In the genomic region with DNA sequence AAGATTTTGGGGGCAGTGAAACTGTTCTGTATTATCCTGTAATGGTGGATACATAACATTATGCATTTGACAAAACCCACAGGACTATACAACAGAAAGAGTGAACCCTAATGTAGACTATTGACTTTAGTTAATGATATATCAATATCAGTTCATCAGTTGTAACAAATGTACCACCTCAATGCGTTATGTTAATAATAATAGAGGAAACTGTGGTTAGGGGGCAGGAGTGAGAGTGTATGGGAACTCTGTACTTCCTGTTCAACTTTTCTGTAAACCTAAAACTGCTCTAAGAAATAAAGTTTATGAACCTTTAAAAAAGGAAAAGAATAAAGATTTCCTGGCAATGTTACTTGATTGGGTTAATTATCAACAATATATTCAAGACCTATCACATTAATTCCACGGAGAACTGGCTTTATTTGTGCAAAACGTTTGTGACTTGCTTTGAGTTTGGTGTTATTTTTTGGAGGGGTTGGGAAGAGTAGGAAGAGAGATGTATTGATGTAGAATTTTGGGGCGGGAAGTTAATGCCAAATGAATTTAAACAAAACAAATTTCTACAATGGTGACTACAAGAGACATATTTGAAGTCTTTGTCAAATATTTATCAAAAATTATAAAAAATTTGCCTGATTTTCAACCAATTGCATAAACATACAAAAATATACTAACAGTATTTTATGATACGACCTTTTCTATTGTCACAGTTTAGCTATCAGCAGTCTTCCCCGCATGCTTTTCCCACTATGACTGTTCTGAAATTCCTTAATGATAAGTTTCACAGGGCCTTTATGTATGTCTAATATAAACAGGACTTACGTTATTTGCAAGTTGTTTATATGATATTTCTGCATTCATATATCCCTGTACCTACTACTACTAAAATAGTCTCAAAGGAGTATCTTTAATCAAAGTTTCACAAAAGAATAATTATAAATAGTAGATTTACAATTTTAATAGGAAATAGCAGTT, we compare ENCODE assay signal across 8 cellular contexts. TPM values are rescaled to one million over a fixed set of nuclear protein-coding genes. Genes with fewer than 3 reads are reported as not detected.
DNase-seq lines count a peak whose midpoint lies in the region; ATAC-seq and TF ChIP-seq lines count a peak whose summit lies in the region.

No MANE protein-coding gene starts in this region.

- no peaks in the 10 kb centered on the region for H3K27me3 Mint-ChIP-seq in chondrocyte (ENCODE audit: low read depth)

- H3K4me3 Mint-ChIP-seq in chondrocyte (ENCODE audit: unreplicated experiment): peak overlapping the region; percentile 41

- TF ChIP-seq CTCF in chondrocyte (IDR thresholded peaks at IDR 0.05) (peak; percentile 32), retinal pigment epithelial cell (conservative IDR thresholded peaks at IDR 0.05; ENCODE audit: low read depth, low read length) (peak; percentile 10), foreskin fibroblast (IDR thresholded peaks at IDR 0.05; ENCODE audit: low read depth, low read length) (no peak)

- peaks cover 5% of the 10 kb centered on the region for H3K36me3 Mint-ChIP-seq in chondrocyte (ENCODE audit: low read depth)

- peaks cover 34% of the 10 kb centered on the region for H3K4me1 Mint-ChIP-seq in chondrocyte (ENCODE audit: low read depth)

- H3K9me3 Mint-ChIP-seq in chondrocyte (ENCODE audit: low read depth): no peaks in the 10 kb centered on the region

- no peak overlapping the region for H3K4me3 ChIP-seq in retinal pigment epithelial cell (ENCODE audit: low read length)
- no peak overlapping the region for H3K4me3 ChIP-seq in foreskin fibroblast (ENCODE audit: low read depth in 1 of 2, low read length in 2 of 2)

- ATAC-seq in GM18861 (IDR thresholded peaks at IDR 0.05; ENCODE audit: unreplicated experiment) (peak; percentile 24), GM18873 (IDR thresholded peaks at IDR 0.05; ENCODE audit: low FRiP score, unreplicated experiment) (no peak)

- peak overlapping the region; percentile 100 for H3K27ac Mint-ChIP-seq in chondrocyte (ENCODE audit: unreplicated experiment)

- DNase-seq in NAMALWA (ENCODE audit: low spot score) (peak; percentile 65), chondrocyte (ENCODE audit: low spot score) (no peak), retinal pigment epithelial cell (ENCODE audit: low read depth) (no peak), foreskin fibroblast (no peak), T1000 (lab: John Stamatoyannopoulos, UW) (no peak), NCI-H2029 treated with DMSO at 0.1 percent for 48 hours (lab: John Stamatoyannopoulos, UW) (no peak)

RNA-seq across cellular contexts. Expression of a gene that starts 2.1 kb away (rescaled TPM):
- total RNA-seq in chondrocyte: 560 to 819 TPM (median 766 TPM) in 3 replicates
